ENCODE assay signal across 8 cellular contexts in the genomic region with DNA sequence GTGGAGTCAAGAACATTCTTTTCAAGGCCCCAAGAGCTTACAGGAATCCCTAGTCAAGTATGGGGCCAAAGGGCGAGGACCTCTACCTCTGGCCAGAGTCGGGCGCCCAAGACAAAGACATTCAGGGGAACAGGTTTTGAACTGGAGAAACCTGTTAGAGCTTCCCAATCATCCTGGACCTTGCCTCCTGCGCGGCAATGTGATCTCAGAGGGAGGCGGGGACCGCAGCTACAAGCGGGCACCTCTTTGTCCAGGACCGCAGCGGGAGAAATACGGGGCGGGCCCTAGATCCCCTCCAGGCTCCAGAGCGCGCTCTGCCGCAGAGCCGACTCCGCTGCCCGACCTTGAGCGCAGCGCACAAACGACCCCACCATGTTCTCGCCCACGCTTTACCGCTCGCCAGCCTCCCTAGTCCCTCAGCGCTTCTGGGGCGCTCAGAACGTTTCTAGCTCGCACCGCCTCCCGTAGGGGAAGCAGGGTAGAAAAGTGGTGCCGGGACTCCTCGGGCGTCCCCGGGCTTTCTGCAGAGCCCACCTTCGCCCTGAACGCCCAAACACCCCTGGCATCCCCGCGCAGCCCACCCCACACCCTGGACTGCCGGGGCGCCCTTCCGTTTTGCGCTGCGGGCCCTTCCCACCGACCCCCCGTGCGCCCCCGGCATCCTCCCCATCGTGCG. TPM values are rescaled to one million over a fixed set of nuclear protein-coding genes. Genes with fewer than 3 reads are reported as not detected.
DNase-seq lines count a peak whose midpoint lies in the region; ATAC-seq and TF ChIP-seq lines count a peak whose summit lies in the region.

No MANE protein-coding gene starts in this region.

- H3K4me1 ChIP-seq in OCI-LY3 (ENCODE audit: low read length) = peaks cover 5% of the 10 kb centered on the region; the same call in 1 of the 2 replicates
- peaks cover 16% of the 10 kb centered on the region for H3K4me1 ChIP-seq in adipocyte (ENCODE audit: control insufficient read depth, insufficient read depth, low read length)

- POLR2A ChIA-PET in GM10248 (lab: Yijun Ruan, JAX) = interaction anchor here (0.7 kb wide), 1 partner anchor 50 kb away, joined by 3 read pairs; the partner anchor contains the start of gene PCAT6

- CTCF ChIA-PET in GM10248 (lab: Yijun Ruan, JAX) = interaction anchor here (0.8 to 4.6 kb wide), 6 partner anchors 8 to 406 kb away, joined by 3 to 26 read pairs (median 4); no protein-coding TSS in a partner anchor

- intact Hi-C loops in sciatic nerve (cut with DNase I) = no loop called here

- H3K27me3 ChIP-seq in OCI-LY3 (ENCODE audit: low read depth, low read length) (peaks cover 35% of the 10 kb centered on the region), adipocyte (replicated peaks; ENCODE audit: control insufficient read depth, insufficient read depth, low read length) (peaks cover 24% of the 10 kb centered on the region)

- H3K9ac ChIP-seq in OCI-LY3 (ENCODE audit: low read length) (peak overlapping the region; percentile 19; the same call in 1 of the 2 replicates), adipocyte (ENCODE audit: low read length) (no peak overlapping the region)

- H4K20me1 ChIP-seq in OCI-LY3 (ENCODE audit: insufficient read depth, low read length) = no peaks in the 10 kb centered on the region

- peak overlapping the region; percentile 90 for H3K4me2 ChIP-seq in OCI-LY3 (ENCODE audit: low read length)

- no peak overlapping the region for H3K27ac ChIP-seq in OCI-LY3 (ENCODE audit: low read length)

- H3K36me3 ChIP-seq in OCI-LY3 (replicated peaks; ENCODE audit: low read depth, low read length) (no peaks in the 10 kb centered on the region), adipocyte (ENCODE audit: control insufficient read depth, insufficient read depth, low read length, severe bottlenecking) (no peaks in the 10 kb centered on the region)

- H2AFZ ChIP-seq in OCI-LY3 (ENCODE audit: low read depth, low read length) = peak overlapping the region; percentile 92; the same call in 1 of the 2 replicates

- H3K9me3 ChIP-seq in OCI-LY3 (ENCODE audit: insufficient read depth, low read length) = no peaks in the 10 kb centered on the region
- H3K9me3 ChIP-seq in adipocyte (ENCODE audit: control insufficient read depth, low read length) = no peaks in the 10 kb centered on the region

- DNase-seq in GM10248 (ENCODE audit: extremely low spot score) (peak; percentile 48), adipocyte (ENCODE audit: low read depth) (peak; percentile 66), iPS DF 4.7 (ENCODE audit: extremely low read depth, low spot score) (peak; percentile 66), sciatic nerve (ENCODE audit: low spot score) (no peak)
- DNase-seq in effector CD4-positive, alpha-beta T cell = no peak

- ATAC-seq in HG03064 (IDR thresholded peaks at IDR 0.05; ENCODE audit: low read depth, unreplicated experiment) (peak; percentile 27), sciatic nerve (peak; percentile 34), HG03442 (IDR thresholded peaks at IDR 0.05; ENCODE audit: unreplicated experiment) (no peak)

- H3K4me3 ChIP-seq in OCI-LY3 (ENCODE audit: low read length) (peak overlapping the region; percentile 89), adipocyte (ENCODE audit: low read length) (peak overlapping the region; percentile 84)

- TF ChIP-seq CTCF in GM10248 (IDR thresholded peaks at IDR 0.05; ENCODE audit: control extremely low read depth, extremely low read depth, low read depth, missing control alignments) (no peak), OCI-LY3 (IDR thresholded peaks at IDR 0.05; ENCODE audit: low read depth, low read length) (no peak)

- H3K79me2 ChIP-seq in OCI-LY3 (ENCODE audit: low read length) = no peaks in the 10 kb centered on the region

RNA-seq across cellular contexts. Expression of gene RABIF, which starts 28.1 kb away (rescaled TPM):
- total RNA-seq in sciatic nerve = 5.3 TPM

RNA-seq across cellular contexts. Expression of gene PCAT6, which starts 50.1 kb away (rescaled TPM):
- total RNA-seq in sciatic nerve = 1.2 TPM

RNA-seq across cellular contexts. Expression of gene KDM5B, which starts 52.7 kb away (rescaled TPM):
- total RNA-seq in sciatic nerve = 67.9 TPM

Comparison
In these comparisons a context has a peak if more than half of its experiments do, and no peak if none do; other contexts are left out.
1. DNase-seq: peak in GM10248 (single experiment), adipocyte (single experiment) and iPS DF 4.7 (single experiment); none in sciatic nerve (single experiment) and effector CD4-positive, alpha-beta T cell (single experiment).